In the genomic region with DNA sequence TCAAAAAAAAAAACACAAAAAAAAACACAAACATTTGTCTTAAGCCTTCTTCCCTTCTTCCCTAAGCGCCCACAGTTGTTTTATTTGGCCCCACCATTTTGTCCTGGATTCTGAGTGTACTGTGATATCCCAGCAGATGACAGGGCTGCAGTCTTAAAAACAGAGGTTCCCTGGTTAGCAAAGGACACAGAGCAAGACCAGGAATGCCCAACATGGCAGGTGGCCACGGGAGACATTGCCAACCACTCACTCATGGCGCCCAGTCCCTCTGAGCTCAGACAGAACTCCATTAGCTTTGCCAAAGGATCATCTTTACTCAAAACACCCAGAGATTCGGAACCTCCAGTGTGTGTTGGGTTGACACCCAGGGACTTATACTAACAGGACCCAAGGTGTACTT, we compare ENCODE assay signal across 20 cellular contexts.
"Had no signal": no experiment of that assay in that cellular context is flagged by ENCODE, and none has a peak within 500 bp of the region (broad histone marks: within the 10 kb centered on the region; RNA-seq: fewer than 3 reads in every experiment).

No MANE protein-coding gene starts in this region.

- ATAC-seq: activated CD4-positive, alpha-beta T cell treated with anti-CD3 and anti-CD28 coated beads for 36 hours; activated T-cell treated with anti-CD3 and anti-CD28 coated beads, Interleukin-2, amount 50 U/mL, for 72 hours; PC-3 had no signal

- H3K27ac ChIP-seq: KMS-11, SK-N-MC, VCaP had no signal

- DNase-seq: activated CD4-positive, alpha-beta memory T cell treated with anti-CD3 and anti-CD28 coated beads, Interleukin-2, amount 10 ng/mL, durations not matched to agents 7 days and 5 days; activated CD4-positive, alpha-beta T cell treated with anti-CD3 and anti-CD28 coated beads for 36 hours; activated CD4-positive, alpha-beta T cell treated with anti-CD3 and anti-CD28 coated beads, Interleukin-2, amount 50 U/mL, for 1 hour; activated CD8-positive, alpha-beta memory T cell treated with anti-CD3 and anti-CD28 coated beads, Interleukin-2, amount 50 U/mL, for 4 hours; activated gamma-delta T cell treated with Interleukin-2 at 50 U/mL for 16 hours; activated naive CD4-positive, alpha-beta T cell treated with anti-CD3 and anti-CD28 coated beads, Interleukin-2, amount 10 ng/mL, durations not matched to agents 7 days and 5 days; activated naive CD8-positive, alpha-beta T cell treated with anti-CD3 and anti-CD28 coated beads for 36 hours; activated T-cell treated with anti-CD3 and anti-CD28 coated beads, Interleukin-2, amount 50 U/mL, for 72 hours; caudate nucleus; MG63; MV-4-11; NCI-H1092 treated with DMSO at 0.1 percent for 48 hours; NCI-H1417 treated with DMSO at 0.1 percent for 48 hours; NCI-H1694; NCI-H524; PC-3; T-helper 1 cell had no signal

- H3K9me3 ChIP-seq: MG63 had no signal

- H3K27me3 ChIP-seq: MG63 had no signal

- H3K4me3 ChIP-seq: MG63, SK-N-MC had no signal
